ENCODE assay signal across 17 cellular contexts in the genomic region with DNA sequence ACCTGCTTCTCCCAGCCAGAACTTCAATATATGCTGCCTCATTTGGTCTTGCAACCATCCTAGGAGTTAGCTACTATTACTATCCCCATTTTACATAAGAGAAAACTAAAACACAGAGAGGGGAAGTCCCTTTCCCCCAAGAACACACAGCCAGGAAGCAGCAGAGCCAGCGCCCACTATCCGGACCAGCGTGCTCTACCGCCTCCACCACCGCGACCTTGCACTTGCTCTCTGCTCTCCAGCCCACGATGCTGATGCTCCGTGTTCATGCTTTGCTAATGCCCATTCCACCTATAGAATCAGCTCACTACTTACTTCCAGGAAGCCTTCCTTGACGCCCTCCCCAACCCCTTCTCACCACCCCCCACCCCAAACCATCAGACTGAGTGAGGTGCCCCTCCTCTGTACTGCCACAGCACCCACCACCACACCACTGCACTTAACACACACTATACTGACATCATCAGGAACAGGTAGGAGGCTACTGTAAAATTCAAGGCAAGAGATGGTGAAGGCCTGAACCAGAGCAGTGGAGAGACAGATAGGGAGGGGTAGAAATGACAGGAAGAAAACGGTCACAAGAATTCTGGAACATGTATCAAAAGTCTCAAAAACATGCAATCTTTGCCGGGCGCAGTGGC. TPM values are rescaled to one million over a fixed set of nuclear protein-coding genes. Genes with fewer than 3 reads are reported as not detected.
DNase-seq lines count a peak whose midpoint lies in the region; ATAC-seq lines count a peak whose summit lies in the region.
"Had no signal": no experiment of that assay in that cellular context is flagged by ENCODE, and none has a peak within 500 bp of the region (broad histone marks: within the 10 kb centered on the region; RNA-seq: fewer than 3 reads in every experiment).

No MANE protein-coding gene starts in this region.

- no peaks in the 10 kb centered on the region for H3K27me3 ChIP-seq in naive thymus-derived CD4-positive, alpha-beta T cell (ENCODE audit: control insufficient read depth in 2 of 2, insufficient read depth in 2 of 2, low read length in 2 of 2)
- H3K27me3 ChIP-seq in neuronal stem cell (ENCODE audit: control insufficient read depth in 3 of 3, insufficient read depth in 3 of 3, low read depth in 1 of 3, low read length in 3 of 3), result no peaks in the 10 kb centered on the region
- H3K27me3 ChIP-seq: body of pancreas, SJCRH30 had no signal

- H3K4me1 ChIP-seq in naive thymus-derived CD4-positive, alpha-beta T cell (ENCODE audit: control insufficient read depth in 2 of 2, insufficient read depth in 2 of 2, low read length in 2 of 2), result peaks cover 0 to 8% of the 10 kb centered on the region in 2 donors
- H3K4me1 ChIP-seq in neuronal stem cell (ENCODE audit: control insufficient read depth in 2 of 2, insufficient read depth in 1 of 2, low read depth in 1 of 2, low read length in 2 of 2), result no peaks in the 10 kb centered on the region

- no peaks in the 10 kb centered on the region for H3K79me1 ChIP-seq in neuronal stem cell (ENCODE audit: low read depth, low read length)

- no CpG with 5 or more reads among the region's 12 CpGs for WGBS in neuronal stem cell (ENCODE audit: extremely low coverage in 2 of 2, insufficient read length in 2 of 2, insufficient replicate concordance in 1 of 2), 2 donors

- no peaks in the 10 kb centered on the region for H3K9me3 Mint-ChIP-seq in naive thymus-derived CD4-positive, alpha-beta T cell
- H3K9me3 Mint-ChIP-seq: neural crest cell had no signal

- no peak overlapping the region for H2BK5ac ChIP-seq in neuronal stem cell (ENCODE audit: low read length)

- peak; percentile 57 for ATAC-seq in naive thymus-derived CD4-positive, alpha-beta T cell
- ATAC-seq in stimulated activated naive CD8-positive, alpha-beta T cell treated with anti-CD3 and anti-CD28 coated beads, Interleukin-15, Interleukin-2, amounts not matched to agents 100 U/mL and 50 U/mL, for 24 hours, result peak; percentile 80
- ATAC-seq: body of pancreas had no signal

- no peak overlapping the region for H2AFZ ChIP-seq in neuronal stem cell (ENCODE audit: low read length)

- H3K9ac ChIP-seq in neuronal stem cell (ENCODE audit: low read depth, low read length, poor library complexity), result no peak overlapping the region

- no peak overlapping the region for H2BK12ac ChIP-seq in neuronal stem cell (ENCODE audit: low read length)

- no peak overlapping the region for H4K91ac ChIP-seq in neuronal stem cell (ENCODE audit: low read depth, low read length, poor library complexity)

- POLR2A ChIA-PET in naive thymus-derived CD4-positive, alpha-beta T cell (lab: Charles Lee), result interaction anchor here (0.6 to 1.5 kb wide), 4 partner anchors 9 to 265 kb away, joined by 3 to 6 read pairs (median 3); partner anchors contain the start of genes ARMH1 and TMEM53

- H4K8ac ChIP-seq in neuronal stem cell (ENCODE audit: low read depth, low read length), result no peak overlapping the region

- intact Hi-C loops in naive thymus-derived CD4-positive, alpha-beta T cell (cut with micrococcal nuclease), result no loop called here

- DNase-seq in activated CD8-positive, alpha-beta memory T cell treated with anti-CD3 and anti-CD28 coated beads for 24 hours, result peak; percentile 67
- DNase-seq in activated CD8-positive, alpha-beta memory T cell treated with anti-CD3 and anti-CD28 coated beads, Interleukin-2, amount 50 U/mL, for 4 hours, result no peak
- peak; percentile 21 for DNase-seq in activated T-cell treated with anti-CD3 and anti-CD28 coated beads for 4 hours
- peak in 1 of 9 donors; percentile 44 for DNase-seq in naive thymus-derived CD4-positive, alpha-beta T cell
- peak; percentile 52 for DNase-seq in stimulated activated naive CD8-positive, alpha-beta T cell treated with anti-CD3 and anti-CD28 coated beads, Interleukin-15, Interleukin-2, amounts not matched to agents 100 U/mL and 50 U/mL, for 24 hours
- no peak for DNase-seq in H4 (ENCODE audit: low spot score)
- DNase-seq in neuronal stem cell (ENCODE audit: low spot score), result no peak
- no peak for DNase-seq in OCI-M1 (lab: John Stamatoyannopoulos, UW)
- DNase-seq: ACHN; activated CD4-positive, CD25-positive, alpha-beta regulatory T cell treated with anti-CD3 and anti-CD28 coated beads, Interleukin-2, amount 50 U/mL, for 72 hours; body of pancreas; DND-41; NCI-H1417; NCI-H69; SJCRH30 had no signal

- no peak overlapping the region for H3K4me2 ChIP-seq in neuronal stem cell (ENCODE audit: insufficient read depth, low read length, poor library complexity, severe bottlenecking)

- H3K27me3 Mint-ChIP-seq in naive thymus-derived CD4-positive, alpha-beta T cell, result no peaks in the 10 kb centered on the region

- no peak overlapping the region for H3K23ac ChIP-seq in neuronal stem cell (ENCODE audit: low read depth, low read length, poor library complexity)

- H3K4me3 ChIP-seq in naive thymus-derived CD4-positive, alpha-beta T cell (ENCODE audit: low read length), result no peak overlapping the region
- no peak overlapping the region for H3K4me3 ChIP-seq in neuronal stem cell (ENCODE audit: low read length in 2 of 2)
- H3K4me3 ChIP-seq: body of pancreas, SJCRH30, thoracic aorta had no signal

- H2BK120ac ChIP-seq in neuronal stem cell (ENCODE audit: low read depth, low read length), result no peak overlapping the region

- H3K18ac ChIP-seq in neuronal stem cell (ENCODE audit: low read length), result no peak overlapping the region

- no peak overlapping the region for H3K4ac ChIP-seq in neuronal stem cell (ENCODE audit: low read length)

- H2AK5ac ChIP-seq in neuronal stem cell (ENCODE audit: low read depth, low read length), result no peak overlapping the region

- H3K14ac ChIP-seq in neuronal stem cell (ENCODE audit: low read length), result no peak overlapping the region

- no peaks in the 10 kb centered on the region for H3K36me3 Mint-ChIP-seq in naive thymus-derived CD4-positive, alpha-beta T cell

- peak overlapping the region in 9 of 10 donors; percentile 10 to 85 (median 47) for H3K4me3 Mint-ChIP-seq in naive thymus-derived CD4-positive, alpha-beta T cell
- H3K4me3 Mint-ChIP-seq: neural crest cell had no signal

- H3K4me1 Mint-ChIP-seq in naive thymus-derived CD4-positive, alpha-beta T cell, result peaks cover 6 to 17% (median 13%) of the 10 kb centered on the region in 7 donors

- CTCF ChIA-PET in naive thymus-derived CD4-positive, alpha-beta T cell (lab: Charles Lee), result interaction anchor here (1.0 to 2.3 kb wide), 2 partner anchors 12 to 447 kb away, joined by 3 to 10 read pairs; no protein-coding TSS in a partner anchor

- no peak overlapping the region for H3K27ac ChIP-seq in naive thymus-derived CD4-positive, alpha-beta T cell (ENCODE audit: low read depth, low read length)
- H3K27ac ChIP-seq in neuronal stem cell (replicated peaks; ENCODE audit: low read length), result no peak overlapping the region
- H3K27ac ChIP-seq: body of pancreas, SJCRH30, thoracic aorta had no signal

- peak overlapping the region in 8 of 9 donors; percentile 3 to 81 (median 52) for H3K27ac Mint-ChIP-seq in naive thymus-derived CD4-positive, alpha-beta T cell

- H3K9me3 ChIP-seq in naive thymus-derived CD4-positive, alpha-beta T cell (ENCODE audit: control insufficient read depth in 2 of 3, low read length in 3 of 3), result no peaks in the 10 kb centered on the region
- no peaks in the 10 kb centered on the region for H3K9me3 ChIP-seq in neuronal stem cell (replicated peaks in 1 of 2; ENCODE audit: control insufficient read depth in 2 of 2, insufficient read depth in 1 of 2, low read depth in 1 of 2, low read length in 2 of 2)
- H3K9me3 ChIP-seq: body of pancreas, SJCRH30, thoracic aorta had no signal

- no peak overlapping the region for H2BK15ac ChIP-seq in neuronal stem cell (ENCODE audit: low read length)

- H3K36me3 ChIP-seq in naive thymus-derived CD4-positive, alpha-beta T cell (ENCODE audit: control insufficient read depth in 2 of 3, insufficient read depth in 3 of 3, low read length in 3 of 3), result no peaks in the 10 kb centered on the region
- no peaks in the 10 kb centered on the region for H3K36me3 ChIP-seq in neuronal stem cell (replicated peaks in 1 of 2; ENCODE audit: control insufficient read depth in 2 of 2, insufficient read depth in 2 of 2, low read length in 2 of 2)
- H3K36me3 ChIP-seq: SJCRH30, thoracic aorta had no signal

RNA-seq across cellular contexts. Expression of gene TMEM53, which starts 9.4 kb away (rescaled TPM):
- total RNA-seq in naive thymus-derived CD4-positive, alpha-beta T cell, result 1 to 10 TPM; 1.6 to 3.5 (median 1.9) TPM
- polyA plus RNA-seq in naive thymus-derived CD4-positive, alpha-beta T cell, result 1 to 10 TPM; 2.9 to 3.5 TPM
- total RNA-seq in H4 (2014; rRNA removed; shearing (Covaris generic)), result 11.3 and 18.4 TPM in 2 replicates
- 11.3 TPM for polyA plus RNA-seq in neuronal stem cell (2013, experiment 1 of 2)
- 11.9 TPM for polyA plus RNA-seq in neuronal stem cell (2013, experiment 2 of 2)

RNA-seq across cellular contexts. Expression of gene ARMH1, which starts 9.7 kb away (rescaled TPM):
- 100 to 1,000 TPM in 1 of 5 experiments, 10 to 100 TPM in 4; 65.8 to 205 (median 87.0) TPM for total RNA-seq in naive thymus-derived CD4-positive, alpha-beta T cell
- polyA plus RNA-seq in naive thymus-derived CD4-positive, alpha-beta T cell, result 10 to 100 TPM; 32.8 to 41.0 TPM
- not detected in 2 replicates for total RNA-seq in H4 (2014; rRNA removed; shearing (Covaris generic))
- polyA plus RNA-seq in neuronal stem cell (2013, experiment 1 of 2), result 7.6 TPM
- polyA plus RNA-seq in neuronal stem cell (2013, experiment 2 of 2), result 7.7 TPM
- total RNA-seq: SJCRH30 had no signal

Comparison
In these comparisons a context has a peak if more than half of its experiments do, and no peak if none do; other contexts are left out.
1. DNase-seq: peak in activated CD8-positive, alpha-beta memory T cell treated with anti-CD3 and anti-CD28 coated beads for 24 hours (single experiment), activated T-cell treated with anti-CD3 and anti-CD28 coated beads for 4 hours (single experiment) and stimulated activated naive CD8-positive, alpha-beta T cell treated with anti-CD3 and anti-CD28 coated beads, Interleukin-15, Interleukin-2, amounts not matched to agents 100 U/mL and 50 U/mL, for 24 hours (single experiment); none in activated CD8-positive, alpha-beta memory T cell treated with anti-CD3 and anti-CD28 coated beads, Interleukin-2, amount 50 U/mL, for 4 hours (single experiment), H4 (single experiment), neuronal stem cell (single experiment) and OCI-M1 (single experiment).
2. RNA of gene ARMH1, which starts 9.7 kb away (total RNA-seq): 65.8 to 205 TPM in naive thymus-derived CD4-positive, alpha-beta T cell; not detected in H4; every median in the first group is over 10 times any median in the second.